In genomic region chr11:59144579-59145345, GRCh38 we compare ENCODE assay signal across 8 cellular contexts. TPM values are rescaled to one million over a fixed set of nuclear protein-coding genes. Genes with fewer than 3 reads are reported as not detected.
DNase-seq lines count a peak whose midpoint lies in the region; ATAC-seq and TF ChIP-seq lines count a peak whose summit lies in the region.

No MANE protein-coding gene starts in this region.

- peak overlapping the region; percentile 89 for H3K27ac Mint-ChIP-seq in WTC11

- H3K4me3 Mint-ChIP-seq in WTC11: peak overlapping the region; percentile 86

- H3K9me3 Mint-ChIP-seq in WTC11: peaks cover 5% of the 10 kb centered on the region; the same call in 1 of the 2 replicates

- ATAC-seq in GM18508 (IDR thresholded peaks at IDR 0.05; ENCODE audit: insufficient read depth, unreplicated experiment) (peak; percentile 60), HG02973 (IDR thresholded peaks at IDR 0.05; ENCODE audit: unreplicated experiment) (peak; percentile 53), WTC11 (peak; percentile 42)

- no peak for TF ChIP-seq CTCF in WTC11 (IDR thresholded peaks at IDR 0.05)

- H3K4me1 Mint-ChIP-seq in WTC11: peaks cover 42% of the 10 kb centered on the region

- POLR2A ChIA-PET in WTC11 (lab: Charles Lee): interaction anchor here (0.8 to 1.5 kb wide), 7 partner anchors 14 to 239 kb away, joined by 3 to 6 read pairs (median 4); partner anchors contain the start of genes DTX4 and FAM111B

- H3K36me3 Mint-ChIP-seq in WTC11: peaks cover 20% of the 10 kb centered on the region

- DNase-seq in NCI-H1930 (lab: John Stamatoyannopoulos, UW) (peak; percentile 72 to 76), WTC11 (ENCODE audit: low spot score) (peak; percentile 85), caudate nucleus (lab: John Stamatoyannopoulos, UW) (peak in 44 of 61 donors; percentile 1 to 53 (median 21)), iris pigment epithelial cell (ENCODE audit: low read depth) (peak; percentile 84), NCI-H524 treated with DMSO at 0.1 percent for 48 hours (lab: John Stamatoyannopoulos, UW) (no peak)
- peak; percentile 44 for DNase-seq in stimulated activated CD4-positive, alpha-beta T cell treated with anti-CD3 and anti-CD28 coated beads, Interleukin-12 subunit alpha, Interleukin-12 subunit beta, amount 100 ng/mL, for 4 hours

- CTCF ChIA-PET in WTC11 (lab: Charles Lee): interaction anchor here (0.6 to 4.7 kb wide), 17 partner anchors 9 to 621 kb away, joined by 3 to 46 read pairs (median 7); partner anchors contain the start of genes DTX4 and FAM111B

- H3K27me3 Mint-ChIP-seq in WTC11 (ENCODE audit: low read depth): peaks cover 13% of the 10 kb centered on the region

- peak overlapping the region; percentile 45 for H3K27ac ChIP-seq in caudate nucleus (ENCODE audit: low read depth, low read length)

TF ChIP-seq in WTC11, 78 proteins besides CTCF, POLR2A, EP300 and RAD21 (continues in another document):
- TF ChIP-seq TCF7 (CRISPR knock-in tag; IDR thresholded peaks at IDR 0.05; ENCODE audit: low read depth) (peak; percentile 95; the same call in 1 of the 2 replicates), RORB (CRISPR knock-in tag; IDR thresholded peaks at IDR 0.05) (no peak), ZNF512 (CRISPR knock-in tag; IDR thresholded peaks at IDR 0.05; ENCODE audit: borderline replicate concordance) (no peak), PRDM15 (CRISPR knock-in tag; IDR thresholded peaks at IDR 0.05) (peak; percentile 38), NFE2L1 (CRISPR knock-in tag; IDR thresholded peaks at IDR 0.05) (peak; percentile 96), SMAD3 (CRISPR knock-in tag; IDR thresholded peaks at IDR 0.05; ENCODE audit: borderline replicate concordance) (peak; percentile 97), CDX4 (CRISPR knock-in tag; IDR thresholded peaks at IDR 0.05; ENCODE audit: borderline replicate concordance) (no peak), NR2C2 (CRISPR knock-in tag; IDR thresholded peaks at IDR 0.05) (peak; percentile 90), KAT7 (CRISPR knock-in tag; IDR thresholded peaks at IDR 0.05; ENCODE audit: borderline replicate concordance) (peak; percentile 96; the same call in 1 of the 2 replicates), HMGXB4 (CRISPR knock-in tag; IDR thresholded peaks at IDR 0.05) (peak; percentile 92), ATF6 (CRISPR knock-in tag; IDR thresholded peaks at IDR 0.05) (no peak), CREM (CRISPR knock-in tag; IDR thresholded peaks at IDR 0.05) (peak; percentile 78; the same call in 1 of the 2 replicates), ZNF138 (CRISPR knock-in tag; conservative IDR thresholded peaks at IDR 0.05) (peak; percentile 86; the same call in 1 of the 2 replicates)

RNA-seq across cellular contexts. Expression of gene FAM111A, which starts 2.1 kb away (rescaled TPM):
- 18.8 to 24.4 TPM (median 22.0 TPM) in 3 replicates for total RNA-seq in WTC11 (2021)

RNA-seq across cellular contexts. Expression of gene DTX4, which starts 27.2 kb away (rescaled TPM):
- 12.3 to 15.5 TPM (median 12.8 TPM) in 3 replicates for total RNA-seq in WTC11 (2021)

RNA-seq across cellular contexts. Expression of gene FAM111B, which starts 37.7 kb away (rescaled TPM):
- total RNA-seq in WTC11 (2021): 16.3 to 25.5 TPM (median 17.7 TPM) in 3 replicates

RNA-seq across cellular contexts. Expression of gene GLYATL1B, which starts 58.7 kb away (rescaled TPM):
- 0.21 TPM in 1 of 3 replicates, not detected in the others for total RNA-seq in WTC11 (2021)
